Comparison of ENCODE assay signal across 10 cellular contexts in the genomic region with DNA sequence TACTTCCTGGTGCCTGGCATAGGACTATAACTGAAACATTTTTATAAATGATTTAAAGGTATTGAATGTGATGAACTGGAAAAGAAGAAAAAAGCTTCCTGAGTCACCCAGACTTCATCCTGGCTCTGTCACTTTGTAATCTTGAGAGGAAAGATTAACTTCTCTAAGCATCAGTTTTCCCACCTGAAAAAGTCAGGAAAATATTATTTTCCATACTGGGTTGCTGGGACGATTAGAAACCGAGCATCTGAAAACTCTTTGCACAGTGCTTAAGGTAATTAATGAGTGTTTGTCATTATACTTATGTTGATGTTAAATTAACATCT.
DNase-seq lines count a peak whose midpoint lies in the region.
"Had no signal": no experiment of that assay in that cellular context is flagged by ENCODE, and none has a peak within 500 bp of the region (broad histone marks: within the 10 kb centered on the region; RNA-seq: fewer than 3 reads in every experiment).

No MANE protein-coding gene starts in this region.

- intact Hi-C loops in activated CD4-positive, alpha-beta memory T cell treated with anti-CD3 and anti-CD28 coated beads for 36 hours (cut with micrococcal nuclease), result loop anchor here (1.0 kb wide), 1 partner anchor 9 kb away; no protein-coding TSS in a partner anchor
- intact Hi-C loops in activated T-helper 2 cell treated with anti-CD3 and anti-CD28 coated beads, Interferon-gamma antibody, Interleukin-2, Interleukin-4, amounts not matched to agents 10 μg/mL and 5 μg/mL and 100 μg/mL, durations not matched to agents 14 hours and 24 hours and 36 hours (cut with micrococcal nuclease), result loop anchor here (1.0 to 2.0 kb wide), 4 partner anchors 9 to 310 kb away; partner anchors contain the start of genes FMNL2, PRPF40A and STAM2

- H3K4me1 Mint-ChIP-seq in activated CD4-positive, alpha-beta memory T cell treated with anti-CD3 and anti-CD28 coated beads for 36 hours (ENCODE audit: low read depth), result peaks cover 29% of the 10 kb centered on the region
- H3K4me1 Mint-ChIP-seq in activated CD4-positive, alpha-beta memory T cell treated with anti-CD3 and anti-CD28 coated beads, Interleukin-2, amount 10 ng/mL, durations not matched to agents 7 days and 5 days, result peaks cover 33% of the 10 kb centered on the region
- H3K4me1 Mint-ChIP-seq in activated T-helper 2 cell treated with anti-CD3 and anti-CD28 coated beads, Interferon-gamma antibody, Interleukin-2, Interleukin-4, amounts not matched to agents 10 μg/mL and 5 μg/mL and 100 μg/mL, durations not matched to agents 14 hours and 24 hours and 36 hours (ENCODE audit: low read depth), result peaks cover 72% of the 10 kb centered on the region
- H3K4me1 Mint-ChIP-seq: activated naive CD8-positive, alpha-beta T cell treated with anti-CD3 and anti-CD28 coated beads, Interleukin-2, amount 10 ng/mL, durations not matched to agents 7 days and 5 days had no signal

- peaks cover 24% of the 10 kb centered on the region for H3K27me3 Mint-ChIP-seq in activated CD4-positive, alpha-beta memory T cell treated with anti-CD3 and anti-CD28 coated beads for 36 hours
- peaks cover 7% of the 10 kb centered on the region for H3K27me3 Mint-ChIP-seq in activated CD4-positive, alpha-beta memory T cell treated with anti-CD3 and anti-CD28 coated beads, Interleukin-2, amount 10 ng/mL, durations not matched to agents 7 days and 5 days
- H3K27me3 Mint-ChIP-seq in activated T-helper 2 cell treated with anti-CD3 and anti-CD28 coated beads, Interferon-gamma antibody, Interleukin-2, Interleukin-4, amounts not matched to agents 10 μg/mL and 5 μg/mL and 100 μg/mL, durations not matched to agents 14 hours and 24 hours and 36 hours (ENCODE audit: low read depth), result no peaks in the 10 kb centered on the region

- peak overlapping the region; percentile 63 for H3K27ac Mint-ChIP-seq in activated CD4-positive, alpha-beta memory T cell treated with anti-CD3 and anti-CD28 coated beads for 36 hours
- no peak overlapping the region for H3K27ac Mint-ChIP-seq in activated CD4-positive, alpha-beta memory T cell treated with anti-CD3 and anti-CD28 coated beads, Interleukin-2, amount 10 ng/mL, durations not matched to agents 7 days and 5 days
- H3K27ac Mint-ChIP-seq in activated T-helper 2 cell treated with anti-CD3 and anti-CD28 coated beads, Interferon-gamma antibody, Interleukin-2, Interleukin-4, amounts not matched to agents 10 μg/mL and 5 μg/mL and 100 μg/mL, durations not matched to agents 14 hours and 24 hours and 36 hours, result peak overlapping the region; percentile 84
- H3K27ac Mint-ChIP-seq: activated naive CD8-positive, alpha-beta T cell treated with anti-CD3 and anti-CD28 coated beads, Interleukin-2, amount 10 ng/mL, durations not matched to agents 7 days and 5 days had no signal

- H3K4me3 ChIP-seq in iPS-18a (ENCODE audit: low read length) (peak overlapping the region; percentile 35), subcutaneous abdominal adipose tissue (ENCODE audit: low read depth in 1 of 5, low read length in 5 of 5) (peak overlapping the region in 3 of 5 donors; percentile 32 to 42 (median 32))

- H3K27me3 ChIP-seq in iPS-18a (ENCODE audit: control insufficient read depth, insufficient read depth, low read length) (no peaks in the 10 kb centered on the region), subcutaneous abdominal adipose tissue (ENCODE audit: control insufficient read depth in 5 of 5, insufficient read depth in 4 of 5, low read length in 5 of 5) (no peaks in the 10 kb centered on the region)

- no peaks in the 10 kb centered on the region for H3K36me3 Mint-ChIP-seq in activated CD4-positive, alpha-beta memory T cell treated with anti-CD3 and anti-CD28 coated beads for 36 hours
- H3K36me3 Mint-ChIP-seq in activated CD4-positive, alpha-beta memory T cell treated with anti-CD3 and anti-CD28 coated beads, Interleukin-2, amount 10 ng/mL, durations not matched to agents 7 days and 5 days (ENCODE audit: low read depth), result no peaks in the 10 kb centered on the region
- H3K36me3 Mint-ChIP-seq in activated T-helper 2 cell treated with anti-CD3 and anti-CD28 coated beads, Interferon-gamma antibody, Interleukin-2, Interleukin-4, amounts not matched to agents 10 μg/mL and 5 μg/mL and 100 μg/mL, durations not matched to agents 14 hours and 24 hours and 36 hours (ENCODE audit: low read depth), result no peaks in the 10 kb centered on the region
- H3K36me3 Mint-ChIP-seq: activated naive CD8-positive, alpha-beta T cell treated with anti-CD3 and anti-CD28 coated beads, Interleukin-2, amount 10 ng/mL, durations not matched to agents 7 days and 5 days had no signal

- H3K9me3 ChIP-seq in iPS-18a (ENCODE audit: control insufficient read depth, low read depth, low read length) (no peaks in the 10 kb centered on the region), subcutaneous abdominal adipose tissue (ENCODE audit: control insufficient read depth in 5 of 5, low read length in 5 of 5) (no peaks in the 10 kb centered on the region)

- H3K4me3 Mint-ChIP-seq in activated CD4-positive, alpha-beta memory T cell treated with anti-CD3 and anti-CD28 coated beads for 36 hours, result no peak overlapping the region
- H3K4me3 Mint-ChIP-seq in activated CD4-positive, alpha-beta memory T cell treated with anti-CD3 and anti-CD28 coated beads, Interleukin-2, amount 10 ng/mL, durations not matched to agents 7 days and 5 days, result no peak overlapping the region
- peak overlapping the region; percentile 67 for H3K4me3 Mint-ChIP-seq in activated T-helper 2 cell treated with anti-CD3 and anti-CD28 coated beads, Interferon-gamma antibody, Interleukin-2, Interleukin-4, amounts not matched to agents 10 μg/mL and 5 μg/mL and 100 μg/mL, durations not matched to agents 14 hours and 24 hours and 36 hours (ENCODE audit: low read depth)

- H3K27ac ChIP-seq in iPS-18a (ENCODE audit: low read length), result no peak overlapping the region
- peak overlapping the region; percentile 32 for H3K27ac ChIP-seq in subcutaneous abdominal adipose tissue (ENCODE audit: low read depth, low read length)

- H3K9ac ChIP-seq in iPS-18a (ENCODE audit: low read length) (no peak overlapping the region), subcutaneous abdominal adipose tissue (ENCODE audit: low read length in 5 of 5) (peak overlapping the region in 3 of 5 donors; percentile 40 to 57 (median 57))

- H3K4me1 ChIP-seq in iPS-18a (ENCODE audit: control insufficient read depth, low read depth, low read length), result peaks cover 36% of the 10 kb centered on the region
- peaks cover 8 to 70% (median 30%) of the 10 kb centered on the region in 5 donors for H3K4me1 ChIP-seq in subcutaneous abdominal adipose tissue (ENCODE audit: control insufficient read depth in 5 of 5, insufficient read depth in 5 of 5, low read length in 5 of 5)

- H3K9me3 Mint-ChIP-seq in activated CD4-positive, alpha-beta memory T cell treated with anti-CD3 and anti-CD28 coated beads for 36 hours, result no peaks in the 10 kb centered on the region
- no peaks in the 10 kb centered on the region for H3K9me3 Mint-ChIP-seq in activated CD4-positive, alpha-beta memory T cell treated with anti-CD3 and anti-CD28 coated beads, Interleukin-2, amount 10 ng/mL, durations not matched to agents 7 days and 5 days
- no peaks in the 10 kb centered on the region for H3K9me3 Mint-ChIP-seq in activated T-helper 2 cell treated with anti-CD3 and anti-CD28 coated beads, Interferon-gamma antibody, Interleukin-2, Interleukin-4, amounts not matched to agents 10 μg/mL and 5 μg/mL and 100 μg/mL, durations not matched to agents 14 hours and 24 hours and 36 hours
- H3K9me3 Mint-ChIP-seq: activated naive CD8-positive, alpha-beta T cell treated with anti-CD3 and anti-CD28 coated beads, Interleukin-2, amount 10 ng/mL, durations not matched to agents 7 days and 5 days had no signal

- H3K36me3 ChIP-seq in iPS-18a (ENCODE audit: control insufficient read depth, low read depth, low read length) (no peaks in the 10 kb centered on the region), subcutaneous abdominal adipose tissue (ENCODE audit: control insufficient read depth in 5 of 5, insufficient read depth in 5 of 5, low read length in 5 of 5) (no peaks in the 10 kb centered on the region)

- no peak for DNase-seq in activated CD4-positive, alpha-beta memory T cell treated with anti-CD3 and anti-CD28 coated beads for 36 hours
- no peak for DNase-seq in activated CD4-positive, alpha-beta memory T cell treated with anti-CD3 and anti-CD28 coated beads, Interleukin-2, amount 10 ng/mL, durations not matched to agents 7 days and 5 days
- no peak for DNase-seq in activated T-helper 2 cell treated with anti-CD3 and anti-CD28 coated beads, Interferon-gamma antibody, Interleukin-2, Interleukin-4, amounts not matched to agents 10 μg/mL and 5 μg/mL and 100 μg/mL, durations not matched to agents 14 hours and 24 hours and 36 hours (ENCODE audit: low spot score)
- no peak for DNase-seq in HPDE6-E6E7 (ENCODE audit: extremely low spot score)
- no peak for DNase-seq in GDM1 (lab: John Stamatoyannopoulos, UW)
- DNase-seq in LoVo (ENCODE audit: low spot score), result no peak
- DNase-seq: activated naive CD8-positive, alpha-beta T cell treated with anti-CD3 and anti-CD28 coated beads, Interleukin-2, amount 10 ng/mL, durations not matched to agents 7 days and 5 days; NCI-H1417 had no signal

- CTCF ChIA-PET in activated CD4-positive, alpha-beta memory T cell treated with anti-CD3 and anti-CD28 coated beads for 36 hours (lab: Charles Lee), result interaction anchor here (0.7 kb wide), 1 partner anchor 231 kb away, joined by 3 read pairs; no protein-coding TSS in a partner anchor
- CTCF ChIA-PET in activated CD4-positive, alpha-beta memory T cell treated with anti-CD3 and anti-CD28 coated beads, Interleukin-2, amount 10 ng/mL, durations not matched to agents 7 days and 5 days (lab: Charles Lee), result interaction anchor here (2.3 kb wide), 1 partner anchor 8 kb away, joined by 6 read pairs; no protein-coding TSS in a partner anchor

- POLR2A ChIA-PET in activated CD4-positive, alpha-beta memory T cell treated with anti-CD3 and anti-CD28 coated beads for 36 hours (lab: Charles Lee), result interaction anchor here (1.2 kb wide), 1 partner anchor 15 kb away, joined by 3 read pairs; no protein-coding TSS in a partner anchor
- POLR2A ChIA-PET in activated CD4-positive, alpha-beta memory T cell treated with anti-CD3 and anti-CD28 coated beads, Interleukin-2, amount 10 ng/mL, durations not matched to agents 7 days and 5 days (lab: Charles Lee), result interaction anchor here (1.3 kb wide), 1 partner anchor 311 kb away, joined by 3 read pairs; the partner anchor contains the start of gene ARL6IP6
